ENCODE assay signal across 8 cellular contexts in the genomic region with DNA sequence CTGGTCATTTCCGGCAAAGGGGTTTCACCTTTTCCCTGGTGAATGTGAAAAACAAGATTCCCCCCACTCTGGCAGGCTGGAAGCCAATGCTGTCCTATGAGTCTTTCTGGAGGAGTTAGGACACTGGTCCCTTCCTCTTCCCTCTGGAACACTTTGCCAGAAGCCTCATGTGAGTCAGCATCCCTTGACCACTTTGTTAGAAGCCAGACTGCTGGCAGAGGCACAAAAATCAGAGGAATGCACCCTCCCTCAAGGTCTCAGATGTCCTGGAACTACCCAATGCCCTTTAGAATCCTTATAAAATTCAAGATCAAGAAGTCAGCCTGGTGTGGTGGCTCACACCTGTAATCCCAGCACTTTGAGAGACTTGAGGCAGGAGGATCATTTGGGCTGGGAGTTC. TPM values are rescaled to one million over a fixed set of nuclear protein-coding genes. Genes with fewer than 3 reads are reported as not detected.
DNase-seq lines count a peak whose midpoint lies in the region; ATAC-seq, FAIRE-seq and TF ChIP-seq lines count a peak whose summit lies in the region.

No MANE protein-coding gene starts in this region.

- H3K4me1 ChIP-seq in liver (ENCODE audit: control insufficient read depth in 4 of 4, insufficient read depth in 4 of 4, low read length in 3 of 4) (peaks cover 2 to 17% (median 7%) of the 10 kb centered on the region in 4 donors), upper lobe of left lung (peaks cover 10 to 32% (median 19%) of the 10 kb centered on the region in 4 donors)

- ATAC-seq in upper lobe of left lung (ENCODE audit: low FRiP score in 2 of 2) (peak; percentile 78 to 89), HG02981 (IDR thresholded peaks at IDR 0.05; ENCODE audit: unreplicated experiment) (no peak)

- TF ChIP-seq POLR2A in upper lobe of left lung (IDR thresholded peaks at IDR 0.05): no peak

- peak overlapping the region; percentile 5 to 50 for H3K27ac ChIP-seq in liver (ENCODE audit: low read depth in 1 of 2, low read length in 2 of 2)
- peak overlapping the region in 3 of 4 donors; percentile 18 to 58 (median 53) for H3K27ac ChIP-seq in upper lobe of left lung

- H3K36me3 ChIP-seq in liver (ENCODE audit: control insufficient read depth in 4 of 4, insufficient read depth in 3 of 4, low read depth in 1 of 4, low read length in 3 of 4) (peaks cover 0 to 9% (median under 1%) of the 10 kb centered on the region in 4 donors), upper lobe of left lung (no peaks in the 10 kb centered on the region)

- 79% methylated on average over 1 of the region's 1 CpG for WGBS in liver
- 73 to 85% methylated on average over 1 of the region's 1 CpG for WGBS in upper lobe of left lung, 2 donors

- TF ChIP-seq RAD21 in liver (IDR thresholded peaks at IDR 0.05): peak in 1 of 2 donors; percentile 13

- DNase-seq in HTR-8/SVneo (ENCODE audit: insufficient read length, low spot score) (peak; percentile 86), dedifferentiated amniotic fluid mesenchymal stem cell (ENCODE audit: extremely low spot score) (peak; percentile 96), upper lobe of left lung (peak in 1 of 2 donors; percentile 56), NCI-H82 treated with DMSO at 0.1 percent for 48 hours (lab: John Stamatoyannopoulos, UW; ENCODE audit: unreplicated experiment) (no peak), NOMO-1 treated with DMSO at 0.1 percent for 48 hours (lab: John Stamatoyannopoulos, UW; ENCODE audit: unreplicated experiment) (no peak)
- DNase-seq in stimulated activated naive CD4-positive, alpha-beta T cell (lab: John Stamatoyannopoulos, UW): no peak

- TF ChIP-seq CTCF in liver (IDR thresholded peaks at IDR 0.05; ENCODE audit: low read depth, low read length, missing input control): no peak
- no peak for TF ChIP-seq CTCF in upper lobe of left lung (IDR thresholded peaks at IDR 0.05)

- no peak overlapping the region for H3K4me3 ChIP-seq in liver (ENCODE audit: low read depth in 1 of 3, low read length in 3 of 3)
- H3K4me3 ChIP-seq in upper lobe of left lung: no peak overlapping the region

- TF ChIP-seq EP300 in upper lobe of left lung (IDR thresholded peaks at IDR 0.05): no peak

- no peak for FAIRE-seq in HTR-8/SVneo (lab: Jason Lieb, UNC)

- H3K9me3 ChIP-seq in liver (ENCODE audit: control insufficient read depth in 4 of 4, low read length in 3 of 4): no peaks in the 10 kb centered on the region
- H3K9me3 ChIP-seq in upper lobe of left lung: no peaks in the 10 kb centered on the region

- H3K27me3 ChIP-seq in liver (ENCODE audit: control insufficient read depth in 4 of 4, insufficient read depth in 4 of 4, low read length in 3 of 4) (no peaks in the 10 kb centered on the region), upper lobe of left lung (no peaks in the 10 kb centered on the region)

- no peak overlapping the region for H3K9ac ChIP-seq in liver (ENCODE audit: low read depth in 1 of 2, low read length in 2 of 2)

TF ChIP-seq in liver, 16 proteins besides CTCF, POLR2A, EP300 and RAD21:
- TF ChIP-seq NR2F2 (IDR thresholded peaks at IDR 0.05): peak; percentile 30
- no peak for TF ChIP-seq TAF1 (conservative IDR thresholded peaks at IDR 0.05)
- TF ChIP-seq EGR1 (IDR thresholded peaks at IDR 0.05; ENCODE audit: low read depth in 2 of 2): no peak
- TF ChIP-seq FOXA1 (IDR thresholded peaks at IDR 0.05): no peak
- TF ChIP-seq, protein P1, sequence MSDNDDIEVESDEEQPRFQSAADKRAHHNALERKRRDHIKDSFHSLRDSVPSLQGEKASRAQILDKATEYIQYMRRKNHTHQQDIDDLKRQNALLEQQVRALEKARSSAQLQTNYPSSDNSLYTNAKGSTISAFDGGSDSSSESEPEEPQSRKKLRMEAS (IDR thresholded peaks at IDR 0.05): no peak
- TF ChIP-seq, protein P2, sequence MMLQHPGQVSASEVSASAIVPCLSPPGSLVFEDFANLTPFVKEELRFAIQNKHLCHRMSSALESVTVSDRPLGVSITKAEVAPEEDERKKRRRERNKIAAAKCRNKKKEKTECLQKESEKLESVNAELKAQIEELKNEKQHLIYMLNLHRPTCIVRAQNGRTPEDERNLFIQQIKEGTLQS (IDR thresholded peaks at IDR 0.05): no peak
- TF ChIP-seq JUND (IDR thresholded peaks at IDR 0.05): peak in 1 of 2 donors; percentile 32
- TF ChIP-seq HNF4G (IDR thresholded peaks at IDR 0.05): no peak

RNA-seq across cellular contexts. Expression of a gene that starts 26.6 kb away (rescaled TPM):
- total RNA-seq in liver (10 to 100 TPM; 43.0 to 66.6 TPM), upper lobe of left lung (100 to 1,000 TPM in 4 of 6 donors, 10 to 100 TPM in 2; 81.5 to 145 (median 106) TPM)
- 10 to 100 TPM; 16.9 to 53.0 TPM for polyA plus RNA-seq in liver

Comparison
In these comparisons a context has a peak if more than half of its experiments do, and no peak if none do; other contexts are left out.
1. DNase-seq: peak in HTR-8/SVneo (single experiment) and dedifferentiated amniotic fluid mesenchymal stem cell (single experiment); none in NCI-H82 treated with DMSO at 0.1 percent for 48 hours (single experiment), NOMO-1 treated with DMSO at 0.1 percent for 48 hours (single experiment) and stimulated activated naive CD4-positive, alpha-beta T cell (0 of 6).